25 cellular contexts compared by ENCODE assay signal in the genomic region with DNA sequence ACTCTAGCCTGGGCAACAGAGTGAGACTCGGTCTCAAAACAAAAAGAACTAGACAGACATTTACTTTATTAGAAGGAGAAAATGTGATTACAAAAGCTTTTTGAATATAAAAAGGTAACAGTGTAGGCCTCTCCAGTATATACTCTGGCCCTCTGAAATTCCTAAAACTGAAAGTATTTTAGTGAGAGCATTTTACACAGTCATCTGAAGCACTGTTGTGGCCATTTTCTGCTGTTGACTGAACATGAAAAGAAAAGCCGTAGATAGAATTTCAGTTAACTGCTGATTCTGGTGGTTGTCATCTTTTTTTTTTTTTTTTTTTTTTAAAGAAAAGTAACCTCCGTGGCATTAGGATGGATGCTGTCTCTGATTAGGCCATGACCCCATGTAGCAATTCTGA.
"Had no signal": no experiment of that assay in that cellular context is flagged by ENCODE, and none has a peak within 500 bp of the region (broad histone marks: within the 10 kb centered on the region; RNA-seq: fewer than 3 reads in every experiment).

No MANE protein-coding gene starts in this region.

- H3K9me3 ChIP-seq: left ventricle myocardium inferior, lower lobe of right lung, prostate gland, right atrium auricular region, stomach, thyroid gland, vagina had no signal

- H3K27ac Mint-ChIP-seq: immature natural killer cell; naive thymus-derived CD8-positive, alpha-beta T cell had no signal

- H3K36me3 Mint-ChIP-seq: immature natural killer cell; naive thymus-derived CD8-positive, alpha-beta T cell had no signal

- H3K4me3 ChIP-seq: dorsolateral prefrontal cortex, left ventricle myocardium inferior, lower lobe of right lung, prostate gland, right atrium auricular region, smooth muscle cell, stomach, thyroid gland, vagina had no signal

- DNase-seq: dorsolateral prefrontal cortex; effector CD4-positive, alpha-beta T cell; hypothalamus; immature natural killer cell; islet precursor cell; kidney glomerular epithelial cell; left colon; left ventricle myocardium inferior; lower lobe of right lung; naive thymus-derived CD8-positive, alpha-beta T cell; nephron progenitor cell; nucleus accumbens; stimulated activated CD4-positive, alpha-beta T cell treated with anti-CD3 and anti-CD28 coated beads, Interleukin-12 subunit alpha, Interleukin-12 subunit beta, amount 100 ng/mL, for 4 hours; stimulated activated CD4-positive, alpha-beta T cell treated with anti-CD3 and anti-CD28 coated beads, Interleukin-1b, Interleukin-23, amount 100 ng/mL, for 48 hours; stimulated activated CD4-positive, alpha-beta T cell treated with anti-CD3 and anti-CD28 coated beads, Interleukin-4, amount 100 ng/mL, for 1 hour; stimulated activated CD8-positive, alpha-beta memory T cell treated with anti-CD3 and anti-CD28 coated beads, Interleukin-4, amount 100 ng/mL, for 48 hours; stimulated activated naive CD4-positive, alpha-beta T cell treated with Interleukin-2 at 50 U/mL for 16 hours; stomach; thyroid gland; trophoblast cell had no signal

- H3K4me3 Mint-ChIP-seq: immature natural killer cell; naive thymus-derived CD8-positive, alpha-beta T cell; nephron progenitor cell had no signal

- H3K36me3 ChIP-seq: left ventricle myocardium inferior, lower lobe of right lung, prostate gland, right atrium auricular region, stomach, thyroid gland, vagina had no signal

- ATAC-seq: left colon; lower lobe of right lung; naive thymus-derived CD8-positive, alpha-beta T cell; sciatic nerve had no signal

- H3K4me1 ChIP-seq: lower lobe of right lung had no signal

- H3K4me2 ChIP-seq: smooth muscle cell had no signal

- H3K9me3 Mint-ChIP-seq: immature natural killer cell; naive thymus-derived CD8-positive, alpha-beta T cell; nephron progenitor cell had no signal

- H3K27me3 ChIP-seq: dorsolateral prefrontal cortex, right atrium auricular region, stomach, thyroid gland, vagina had no signal

- H3K27me3 Mint-ChIP-seq: naive thymus-derived CD8-positive, alpha-beta T cell had no signal

- H3K27ac ChIP-seq: left ventricle myocardium inferior, lower lobe of right lung, prostate gland, right atrium auricular region, stomach, vagina had no signal
